In genomic region chrX:13029831-13030771, GRCh38 we compare ENCODE assay signal across 1 cellular context.
TF ChIP-seq lines count a peak whose summit lies in the region.

No MANE protein-coding gene starts in this region.

TF ChIP-seq in GM12878, 131 proteins besides CTCF, POLR2A, EP300 and RAD21 (continued from another document and continues in another):
- no peak for TF ChIP-seq HSF1 (IDR thresholded peaks at IDR 0.05; ENCODE audit: low read depth, low read length)
- TF ChIP-seq IRF5 (IDR thresholded peaks at IDR 0.05; ENCODE audit: borderline replicate concordance) = no peak
- TF ChIP-seq IKZF1 (conservative IDR thresholded peaks at IDR 0.05) = peak; percentile 51
- TF ChIP-seq NR2C2 (IDR thresholded peaks at IDR 0.05; ENCODE audit: borderline replicate concordance, control insufficient read depth, insufficient read length, low read depth) = no peak
- TF ChIP-seq MEF2A (IDR thresholded peaks at IDR 0.05; ENCODE audit: insufficient read depth, low read depth, low read length) = no peak
- TF ChIP-seq CBX5 (IDR thresholded peaks at IDR 0.05; ENCODE audit: low read depth) = no peak
- TF ChIP-seq CHD4 (IDR thresholded peaks at IDR 0.05) = no peak
- TF ChIP-seq EED (IDR thresholded peaks at IDR 0.05; ENCODE audit: low read depth) = peak; percentile 45
- TF ChIP-seq PRDM15 (CRISPR knock-in tag; IDR thresholded peaks at IDR 0.05) = no peak
- no peak for TF ChIP-seq SMC3 (IDR thresholded peaks at IDR 0.05; ENCODE audit: borderline replicate concordance, low read length)
- no peak for TF ChIP-seq KDM1A (IDR thresholded peaks at IDR 0.05; ENCODE audit: borderline replicate concordance)
- no peak for TF ChIP-seq RBBP5 (conservative IDR thresholded peaks at IDR 0.05)
- no peak for TF ChIP-seq MLLT1 (IDR thresholded peaks at IDR 0.05)
- no peak for TF ChIP-seq ZBTB11 (CRISPR knock-in tag; IDR thresholded peaks at IDR 0.05)
- TF ChIP-seq ZBTB4 (CRISPR knock-in tag; IDR thresholded peaks at IDR 0.05) = no peak
- TF ChIP-seq RCOR1 (conservative IDR thresholded peaks at IDR 0.05; ENCODE audit: low read depth, low read length) = no peak
- TF ChIP-seq CHD2 (IDR thresholded peaks at IDR 0.05; ENCODE audit: borderline replicate concordance, low read depth, low read length) = no peak
- TF ChIP-seq SPI1 (IDR thresholded peaks at IDR 0.05; ENCODE audit: borderline replicate concordance, insufficient read depth, low read depth, low read length) = no peak; the same call in 1 of the 2 replicates
- no peak for TF ChIP-seq TCF12 (IDR thresholded peaks at IDR 0.05; ENCODE audit: low read depth, low read length)
- no peak for TF ChIP-seq SREBF2 (IDR thresholded peaks at IDR 0.05; ENCODE audit: low read length)
- no peak for TF ChIP-seq ZNF622 (IDR thresholded peaks at IDR 0.05)
- no peak for TF ChIP-seq SP1 (IDR thresholded peaks at IDR 0.05; ENCODE audit: low read depth, low read length)
- TF ChIP-seq GABPA (IDR thresholded peaks at IDR 0.05; ENCODE audit: low read depth) = no peak
- no peak for TF ChIP-seq CUX1 (IDR thresholded peaks at IDR 0.05; ENCODE audit: insufficient replicate concordance, low read depth, low read length)
- no peak for TF ChIP-seq ZNF217 (IDR thresholded peaks at IDR 0.05)
- TF ChIP-seq RFX5 (IDR thresholded peaks at IDR 0.05; ENCODE audit: low read depth, low read length) = no peak
- TF ChIP-seq SUPT20H (IDR thresholded peaks at IDR 0.05; ENCODE audit: borderline replicate concordance, control insufficient read depth, low read depth, low read length) = no peak
- TF ChIP-seq ZBTB33 (IDR thresholded peaks at IDR 0.05) = no peak
- no peak for TF ChIP-seq ELK1 (IDR thresholded peaks at IDR 0.05; ENCODE audit: low read depth, low read length)
- TF ChIP-seq ATF7 (IDR thresholded peaks at IDR 0.05; ENCODE audit: low read depth) = no peak
- TF ChIP-seq STAT1 (conservative IDR thresholded peaks at IDR 0.05) = no peak
- TF ChIP-seq HDAC2 (IDR thresholded peaks at IDR 0.05) = no peak
- no peak for TF ChIP-seq PAX5 (IDR thresholded peaks at IDR 0.05; ENCODE audit: borderline replicate concordance, low read depth, low read length)
- peak; percentile 21; the same call in 1 of the 2 replicates for TF ChIP-seq RUNX3 (IDR thresholded peaks at IDR 0.05; ENCODE audit: low read length)
